ENCODE assay signal across 21 cellular contexts in genomic region chrX:150919401-150919800, GRCh38.
"Had no signal": no experiment of that assay in that cellular context is flagged by ENCODE, and none has a peak within 500 bp of the region (broad histone marks: within the 10 kb centered on the region; RNA-seq: fewer than 3 reads in every experiment).

No MANE protein-coding gene starts in this region.

- H3K27me3 Mint-ChIP-seq: type B pancreatic cell had no signal

- H3K27ac ChIP-seq: hepatocyte, psoas muscle, right lobe of liver, suprapubic skin, thyroid gland had no signal

- H3K4me3 ChIP-seq: hepatocyte, lung, psoas muscle, right lobe of liver, suprapubic skin, thyroid gland had no signal

- H3K36me3 ChIP-seq: right lobe of liver, suprapubic skin, thyroid gland had no signal

- H3K36me3 Mint-ChIP-seq: natural killer cell treated with Interleukin-12 subunit alpha and Interleukin-12 subunit beta and Interleukin-15 and Interleukin-18, amount 100 ng/mL, for 72 hours; stimulated activated effector memory CD8-positive, alpha-beta T cell treated with anti-CD3 and anti-CD28 coated beads, Interleukin-12 subunit alpha, Interleukin-12 subunit beta, amount 100 ng/mL, for 72 hours; type B pancreatic cell had no signal

- H3K9me3 ChIP-seq: psoas muscle, right lobe of liver, suprapubic skin, thyroid gland had no signal

- H3K27me3 ChIP-seq: hepatocyte, right lobe of liver, suprapubic skin, thyroid gland had no signal

- H3K27ac Mint-ChIP-seq: natural killer cell treated with Interleukin-12 subunit alpha and Interleukin-12 subunit beta and Interleukin-15 and Interleukin-18, amount 100 ng/mL, for 72 hours; stimulated activated effector memory CD8-positive, alpha-beta T cell treated with anti-CD3 and anti-CD28 coated beads, Interleukin-12 subunit alpha, Interleukin-12 subunit beta, amount 100 ng/mL, for 72 hours; type B pancreatic cell had no signal

- DNase-seq: dermis blood vessel endothelial cell; foreskin melanocyte; head of caudate nucleus; kidney; left colon; left ventricle myocardium superior; mesenchymal stem cell; midbrain; psoas muscle; retina; right lobe of liver; stimulated activated CD4-positive, alpha-beta T cell treated with anti-CD3 and anti-CD28 coated beads, Interleukin-4, amount 100 ng/mL, for 1 hour; stimulated activated CD8-positive, alpha-beta memory T cell treated with anti-CD3 and anti-CD28 coated beads, Interleukin-4, amount 100 ng/mL, for 48 hours; stimulated activated naive CD8-positive, alpha-beta T cell treated with anti-CD3 and anti-CD28 coated beads, Interleukin-15, Interleukin-2, amounts not matched to agents 100 U/mL and 50 U/mL, for 24 hours; thyroid gland had no signal

- H3K4me3 Mint-ChIP-seq: natural killer cell treated with Interleukin-12 subunit alpha and Interleukin-12 subunit beta and Interleukin-15 and Interleukin-18, amount 100 ng/mL, for 72 hours; stimulated activated effector memory CD8-positive, alpha-beta T cell treated with anti-CD3 and anti-CD28 coated beads, Interleukin-12 subunit alpha, Interleukin-12 subunit beta, amount 100 ng/mL, for 72 hours; type B pancreatic cell had no signal

- H3K9me3 Mint-ChIP-seq: type B pancreatic cell had no signal

- H3K4me1 Mint-ChIP-seq: stimulated activated effector memory CD8-positive, alpha-beta T cell treated with anti-CD3 and anti-CD28 coated beads, Interleukin-12 subunit alpha, Interleukin-12 subunit beta, amount 100 ng/mL, for 72 hours had no signal

- H3K4me1 ChIP-seq: psoas muscle, right lobe of liver, suprapubic skin, thyroid gland had no signal
